ENCODE assay signal across 8 cellular contexts in the genomic region with DNA sequence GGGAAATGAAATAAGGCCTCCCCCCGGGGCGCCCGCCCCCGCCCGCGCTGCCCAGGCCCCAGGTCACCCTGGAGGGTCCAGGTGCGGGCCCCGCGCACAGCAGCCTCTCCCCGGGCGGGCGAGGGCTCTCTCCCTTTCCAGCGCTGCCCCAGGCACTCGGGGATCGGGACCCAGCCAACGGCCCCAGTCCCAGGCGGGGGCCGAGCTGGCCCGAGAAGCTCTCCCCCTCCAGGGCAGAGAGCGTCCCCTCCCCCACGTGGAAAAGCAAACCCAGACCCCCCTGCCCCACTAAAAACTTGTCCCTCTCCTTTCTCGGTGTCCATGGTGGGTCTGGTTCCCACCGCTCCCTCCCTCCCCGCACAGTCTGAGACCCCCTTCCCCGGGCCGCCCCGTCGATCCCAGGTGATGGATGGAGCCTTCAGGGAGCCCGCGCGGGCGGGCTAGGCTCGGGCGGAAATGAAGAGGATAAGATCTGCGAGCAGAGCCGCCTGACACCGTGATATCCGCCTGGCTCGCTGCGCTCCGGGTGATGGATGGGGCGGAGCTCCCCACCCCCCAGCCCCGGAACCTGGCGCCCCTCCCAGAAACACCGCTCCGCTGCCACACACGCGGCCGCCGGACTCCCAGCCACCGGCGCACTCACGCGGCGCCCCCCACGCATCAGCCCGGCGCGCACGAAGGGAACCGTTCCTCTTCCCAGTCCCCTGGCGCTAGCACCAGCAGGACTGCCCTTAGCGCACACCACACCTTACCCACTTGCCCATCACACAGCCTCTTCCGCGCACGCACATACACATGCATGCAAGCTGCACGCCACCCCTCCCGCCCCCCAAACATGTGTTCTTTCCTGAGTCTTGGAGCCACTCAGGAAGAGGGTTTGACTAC.
DNase-seq lines count a peak whose midpoint lies in the region; ATAC-seq and TF ChIP-seq lines count a peak whose summit lies in the region.

No MANE protein-coding gene starts in this region.

- H3K27me3 ChIP-seq in endodermal cell (ENCODE audit: control insufficient read depth, insufficient read depth, low read length, poor library complexity, severe bottlenecking) (peaks cover 36% of the 10 kb centered on the region), suprapubic skin (peaks cover 30% of the 10 kb centered on the region)

- TF ChIP-seq EP300 in suprapubic skin (IDR thresholded peaks at IDR 0.05) = no peak

- POLR2A ChIA-PET in activated CD8-positive, alpha-beta T cell treated with anti-CD3 and anti-CD28 coated beads for 36 hours (lab: Charles Lee) = interaction anchor here (0.8 to 1.8 kb wide), 4 partner anchors 9 to 24 kb away, joined by 3 to 5 read pairs (median 4); no protein-coding TSS in a partner anchor

- peak overlapping the region; percentile 79 for H3K4me3 Mint-ChIP-seq in activated CD8-positive, alpha-beta T cell treated with anti-CD3 and anti-CD28 coated beads for 36 hours
- peak overlapping the region; percentile 58 for H3K4me3 Mint-ChIP-seq in endodermal cell
- H3K4me3 Mint-ChIP-seq in nephron progenitor cell = peak overlapping the region; percentile 67

- no peaks in the 10 kb centered on the region for H3K36me3 Mint-ChIP-seq in activated CD8-positive, alpha-beta T cell treated with anti-CD3 and anti-CD28 coated beads for 36 hours (ENCODE audit: low read depth)
- no peaks in the 10 kb centered on the region for H3K36me3 Mint-ChIP-seq in endodermal cell (ENCODE audit: low read depth)
- no peaks in the 10 kb centered on the region for H3K36me3 Mint-ChIP-seq in nephron progenitor cell (ENCODE audit: low read depth)

- H3K9me3 ChIP-seq in endodermal cell (ENCODE audit: control insufficient read depth, low read length) = no peaks in the 10 kb centered on the region
- H3K9me3 ChIP-seq in suprapubic skin = no peaks in the 10 kb centered on the region

- H3K27me3 Mint-ChIP-seq in activated CD8-positive, alpha-beta T cell treated with anti-CD3 and anti-CD28 coated beads for 36 hours = no peaks in the 10 kb centered on the region
- H3K27me3 Mint-ChIP-seq in endodermal cell (ENCODE audit: insufficient read depth) (peaks cover 59% of the 10 kb centered on the region), nephron progenitor cell (ENCODE audit: low read depth, poor library complexity) (peaks cover 75% of the 10 kb centered on the region)

- H3K4me3 ChIP-seq in endodermal cell (ENCODE audit: low read length) (peak overlapping the region; percentile 75), suprapubic skin (peak overlapping the region; percentile 74)

- H3K27ac ChIP-seq in endodermal cell (ENCODE audit: low read depth, low read length) (no peak overlapping the region), suprapubic skin (peak overlapping the region; percentile 74)

- H3K9ac ChIP-seq in endodermal cell (ENCODE audit: extremely low read depth, low read length, poor library complexity, severe bottlenecking) = no peak overlapping the region

- WGBS in endodermal cell (ENCODE audit: insufficient coverage in 1 of 2, insufficient read length in 1 of 2), 2 experiments = 7 to 25% methylated on average over 8 to 68 of the region's 68 CpGs
- 15% methylated on average over 5 of the region's 68 CpGs for WGBS in suprapubic skin

- no peaks in the 10 kb centered on the region for H3K36me3 ChIP-seq in endodermal cell (ENCODE audit: control insufficient read depth, insufficient read depth, low read length)
- H3K36me3 ChIP-seq in suprapubic skin = no peaks in the 10 kb centered on the region

- H3K4me1 ChIP-seq in endodermal cell (ENCODE audit: control insufficient read depth, insufficient read depth, low read length) (no peaks in the 10 kb centered on the region), suprapubic skin (peaks cover 42% of the 10 kb centered on the region)

- CTCF ChIA-PET in activated CD8-positive, alpha-beta T cell treated with anti-CD3 and anti-CD28 coated beads for 36 hours (lab: Charles Lee) = interaction anchor here (0.8 to 2.2 kb wide), 4 partner anchors 17 to 191 kb away, joined by 3 to 16 read pairs (median 4); no protein-coding TSS in a partner anchor

- H3K4me1 Mint-ChIP-seq in activated CD8-positive, alpha-beta T cell treated with anti-CD3 and anti-CD28 coated beads for 36 hours (ENCODE audit: low read depth) = peaks cover 43% of the 10 kb centered on the region
- peaks cover 11% of the 10 kb centered on the region for H3K4me1 Mint-ChIP-seq in endodermal cell
- H3K4me1 Mint-ChIP-seq in nephron progenitor cell = peaks cover 46% of the 10 kb centered on the region

- DNase-seq in CD1c-positive myeloid dendritic cell (ENCODE audit: extremely low spot score) (peak; percentile 88), NAMALWA (ENCODE audit: low spot score) (peak; percentile 35), endodermal cell (peak; percentile 76), nephron progenitor cell (peak; percentile 70), suprapubic skin (ENCODE audit: low spot score in 2 of 2) (no peak), NCI-H1930 (lab: John Stamatoyannopoulos, UW) (no peak)
- DNase-seq in activated CD8-positive, alpha-beta T cell treated with anti-CD3 and anti-CD28 coated beads for 36 hours = peak; percentile 83

- intact Hi-C loops in activated CD8-positive, alpha-beta T cell treated with anti-CD3 and anti-CD28 coated beads for 36 hours (cut with micrococcal nuclease) = no loop called here

- H3K9me3 Mint-ChIP-seq in activated CD8-positive, alpha-beta T cell treated with anti-CD3 and anti-CD28 coated beads for 36 hours = no peaks in the 10 kb centered on the region
- H3K9me3 Mint-ChIP-seq in endodermal cell (peaks cover 2% of the 10 kb centered on the region), nephron progenitor cell (peaks cover 7% of the 10 kb centered on the region)

- peak overlapping the region; percentile 91 for H3K27ac Mint-ChIP-seq in activated CD8-positive, alpha-beta T cell treated with anti-CD3 and anti-CD28 coated beads for 36 hours
- no peak overlapping the region for H3K27ac Mint-ChIP-seq in endodermal cell
- no peak overlapping the region for H3K27ac Mint-ChIP-seq in nephron progenitor cell

- ATAC-seq in GM19455 (IDR thresholded peaks at IDR 0.05; ENCODE audit: unreplicated experiment) = peak; percentile 47
- ATAC-seq in activated CD8-positive, alpha-beta T cell treated with anti-CD3 and anti-CD28 coated beads for 36 hours = peak; percentile 68

- TF ChIP-seq CTCF in activated CD8-positive, alpha-beta T cell treated with anti-CD3 and anti-CD28 coated beads for 36 hours (IDR thresholded peaks at IDR 0.05) = no peak
- no peak for TF ChIP-seq CTCF in endodermal cell (conservative IDR thresholded peaks at IDR 0.05)
- TF ChIP-seq CTCF in nephron progenitor cell (IDR thresholded peaks at IDR 0.05) = no peak
- TF ChIP-seq CTCF in suprapubic skin (IDR thresholded peaks at IDR 0.05) = no peak

- TF ChIP-seq POLR2A in suprapubic skin (IDR thresholded peaks at IDR 0.05) = no peak

Comparison
In these comparisons a context has a peak if more than half of its experiments do, and no peak if none do; other contexts are left out.
1. DNase-seq: peak in CD1c-positive myeloid dendritic cell (single experiment), NAMALWA (single experiment), activated CD8-positive, alpha-beta T cell treated with anti-CD3 and anti-CD28 coated beads for 36 hours (single experiment), endodermal cell (single experiment) and nephron progenitor cell (single experiment); none in suprapubic skin (0 of 2) and NCI-H1930 (0 of 2).
2. Peak in every context shown above with its lines, with median percentiles within 50 percentile points of each other: H3K4me3 Mint-ChIP-seq.